In the genomic region with DNA sequence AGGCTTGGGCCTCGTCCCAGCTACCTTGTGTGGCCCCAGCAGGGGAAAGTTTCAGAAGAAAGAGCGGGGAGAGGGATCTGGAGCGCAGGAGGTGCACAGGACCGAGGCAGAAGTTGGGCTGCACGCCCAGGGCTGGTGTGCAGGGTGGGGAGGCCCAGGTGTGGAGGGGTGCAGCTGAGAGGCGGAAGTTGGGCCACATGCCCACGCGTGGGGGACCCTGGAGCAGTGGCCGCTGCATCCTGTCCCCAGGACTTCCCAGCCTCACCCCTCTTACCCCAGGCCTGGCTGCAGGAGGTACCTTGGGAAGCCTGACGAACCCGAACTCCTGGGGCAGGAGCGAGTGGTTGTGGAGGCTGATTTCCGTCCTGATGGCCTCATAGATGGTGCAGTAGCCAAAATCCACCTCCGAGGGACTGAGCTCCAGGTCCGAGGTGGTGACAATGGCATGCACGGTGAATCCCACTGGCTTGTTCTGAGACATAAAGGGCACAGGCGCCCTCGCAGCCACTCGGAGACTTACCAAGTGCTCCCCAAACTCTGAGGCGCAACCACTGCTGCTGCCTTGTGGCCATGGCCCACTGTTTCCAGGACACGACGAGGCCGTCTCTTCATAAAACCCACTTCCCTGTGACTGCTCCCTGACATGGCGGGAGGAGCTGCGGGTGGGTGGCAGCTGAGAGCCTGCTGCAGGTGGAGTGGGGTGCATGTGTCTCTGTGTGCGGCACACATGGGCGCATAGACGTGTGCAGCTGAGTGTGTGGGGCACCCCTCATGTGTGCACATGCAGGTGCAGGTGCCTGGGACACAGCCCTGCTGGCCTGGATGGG, we compare ENCODE assay signal across 2 cellular contexts.
TF ChIP-seq lines count a peak whose summit lies in the region.

No MANE protein-coding gene starts in this region.

TF ChIP-seq in IMR-90, 13 proteins besides CTCF, POLR2A, EP300 and RAD21:
- TF ChIP-seq NFE2L2 (IDR thresholded peaks at IDR 0.05; ENCODE audit: low read depth, low read length) = no peak
- no peak for TF ChIP-seq SMC3 (IDR thresholded peaks at IDR 0.05; ENCODE audit: low read depth, low read length)
- TF ChIP-seq CHD1 (IDR thresholded peaks at IDR 0.05; ENCODE audit: low read depth, low read length) = no peak
- no peak for TF ChIP-seq FOS (IDR thresholded peaks at IDR 0.05; ENCODE audit: low read depth, low read length)
- TF ChIP-seq RFX5 (IDR thresholded peaks at IDR 0.05; ENCODE audit: low read depth, low read length) = no peak
- TF ChIP-seq MAFK (IDR thresholded peaks at IDR 0.05; ENCODE audit: low read depth, low read length) = no peak
- no peak for TF ChIP-seq CEBPB (IDR thresholded peaks at IDR 0.05; ENCODE audit: low read depth, low read length)
- TF ChIP-seq BHLHE40 (IDR thresholded peaks at IDR 0.05; ENCODE audit: low read depth, low read length) = no peak
- no peak for TF ChIP-seq MXI1 (IDR thresholded peaks at IDR 0.05; ENCODE audit: borderline replicate concordance, low read depth, low read length)

TF ChIP-seq in HepG2, 621 proteins besides CTCF, POLR2A, EP300 and RAD21:
- no peak for TF ChIP-seq ZFP36L1 (CRISPR knock-in tag; IDR thresholded peaks at IDR 0.05)
- TF ChIP-seq, protein P1, sequence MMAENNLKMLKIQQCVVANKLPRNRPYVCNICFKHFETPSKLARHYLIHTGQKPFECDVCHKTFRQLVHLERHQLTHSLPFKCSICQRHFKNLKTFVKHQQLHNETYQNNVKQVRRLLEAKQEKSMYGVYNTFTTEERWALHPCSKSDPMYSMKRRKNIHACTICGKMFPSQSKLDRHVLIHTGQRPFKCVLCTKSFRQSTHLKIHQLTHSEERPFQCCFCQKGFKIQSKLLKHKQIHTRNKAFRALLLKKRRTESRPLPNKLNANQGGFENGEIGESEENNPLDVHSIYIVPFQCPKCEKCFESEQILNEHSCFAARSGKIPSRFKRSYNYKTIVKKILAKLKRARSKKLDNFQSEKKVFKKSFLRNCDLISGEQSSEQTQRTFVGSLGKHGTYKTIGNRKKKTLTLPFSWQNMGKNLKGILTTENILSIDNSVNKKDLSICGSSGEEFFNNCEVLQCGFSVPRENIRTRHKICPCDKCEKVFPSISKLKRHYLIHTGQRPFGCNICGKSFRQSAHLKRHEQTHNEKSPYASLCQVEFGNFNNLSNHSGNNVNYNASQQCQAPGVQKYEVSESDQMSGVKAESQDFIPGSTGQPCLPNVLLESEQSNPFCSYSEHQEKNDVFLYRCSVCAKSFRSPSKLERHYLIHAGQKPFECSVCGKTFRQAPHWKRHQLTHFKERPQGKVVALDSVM (CRISPR knock-in tag; IDR thresholded peaks at IDR 0.05) = no peak
- TF ChIP-seq, protein P2, sequence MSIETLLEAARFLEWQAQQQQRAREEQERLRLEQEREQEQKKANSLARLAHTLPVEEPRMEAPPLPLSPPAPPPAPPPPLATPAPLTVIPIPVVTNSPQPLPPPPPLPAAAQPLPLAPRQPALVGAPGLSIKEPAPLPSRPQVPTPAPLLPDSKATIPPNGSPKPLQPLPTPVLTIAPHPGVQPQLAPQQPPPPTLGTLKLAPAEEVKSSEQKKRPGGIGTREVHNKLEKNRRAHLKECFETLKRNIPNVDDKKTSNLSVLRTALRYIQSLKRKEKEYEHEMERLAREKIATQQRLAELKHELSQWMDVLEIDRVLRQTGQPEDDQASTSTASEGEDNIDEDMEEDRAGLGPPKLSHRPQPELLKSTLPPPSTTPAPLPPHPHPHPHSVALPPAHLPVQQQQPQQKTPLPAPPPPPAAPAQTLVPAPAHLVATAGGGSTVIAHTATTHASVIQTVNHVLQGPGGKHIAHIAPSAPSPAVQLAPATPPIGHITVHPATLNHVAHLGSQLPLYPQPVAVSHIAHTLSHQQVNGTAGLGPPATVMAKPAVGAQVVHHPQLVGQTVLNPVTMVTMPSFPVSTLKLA (IDR thresholded peaks at IDR 0.05) = peak; percentile 49
